10 cellular contexts compared by ENCODE assay signal in the genomic region with DNA sequence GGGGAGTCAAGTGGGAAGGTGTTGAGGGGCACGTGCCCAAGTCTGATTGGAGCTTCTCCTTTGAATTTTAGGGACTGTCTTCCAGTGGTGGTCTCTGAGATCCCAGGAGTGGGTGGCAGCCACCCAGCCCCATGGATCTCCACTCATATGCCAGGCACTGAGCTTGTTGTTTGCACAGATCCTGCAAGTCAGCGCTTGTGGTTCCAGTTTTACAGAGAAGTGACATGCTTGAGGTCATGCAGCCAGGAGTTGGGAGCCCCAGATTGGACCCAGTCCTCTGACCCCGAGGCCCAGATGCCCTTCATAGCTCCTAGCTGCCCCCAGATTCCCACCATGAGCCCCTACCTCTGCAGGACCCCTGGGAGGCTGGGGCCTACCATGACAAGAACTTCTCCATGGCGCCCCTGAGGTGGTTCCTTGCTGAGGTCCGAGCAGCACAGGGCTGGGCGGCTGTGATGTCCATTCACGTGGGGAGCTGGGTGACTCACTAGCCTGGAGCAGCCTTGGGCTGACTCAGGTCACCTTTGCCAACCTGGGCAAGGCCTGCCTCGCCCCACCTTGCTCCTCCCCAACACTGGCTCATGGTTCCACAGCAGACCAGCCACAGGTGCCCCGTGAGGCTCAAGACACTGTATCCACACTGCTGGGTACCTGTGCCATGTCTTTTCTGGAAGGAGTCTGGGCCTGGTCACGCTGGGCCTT. TPM values are rescaled to one million over a fixed set of nuclear protein-coding genes. Genes with fewer than 3 reads are reported as not detected.
A peak's percentile ranks its signal among the peaks of the same experiment; 100 is the strongest.
DNase-seq lines count a peak whose midpoint lies in the region; ATAC-seq, FAIRE-seq and TF ChIP-seq lines count a peak whose summit lies in the region.
"Had no signal": no experiment of that assay in that cellular context is flagged by ENCODE, and none has a peak within 500 bp of the region (broad histone marks: within the 10 kb centered on the region; RNA-seq: fewer than 3 reads in every experiment).

No MANE protein-coding gene starts in this region.

- H2BK12ac ChIP-seq in H1 (ENCODE audit: low read depth, low read length) = no peak overlapping the region

- no peak overlapping the region for H2AFZ ChIP-seq in H1 (ENCODE audit: low read length)

- H4K5ac ChIP-seq in H1 (ENCODE audit: insufficient read length, low read depth, low read length) = no peak overlapping the region

- H3K79me2 ChIP-seq in H1 (ENCODE audit: control insufficient read depth in 1 of 2, insufficient read depth in 2 of 2, low read length in 2 of 2) = no peaks in the 10 kb centered on the region

- CTCF ChIA-PET in H1 (lab: Charles Lee; ENCODE audit: partially characterized antibody) = interaction anchor here (0.6 to 6.1 kb wide), 29 partner anchors 11 to 427 kb away, joined by 3 to 79 read pairs (median 4); no protein-coding TSS in a partner anchor

- H3K14ac ChIP-seq in H1 (ENCODE audit: insufficient read length) = no peak overlapping the region

- H4K91ac ChIP-seq in H1 (replicated peaks; ENCODE audit: insufficient read length, low read length) = no peak overlapping the region

- H3K36me3 ChIP-seq in H1 (ENCODE audit: control insufficient read depth in 2 of 4, insufficient read depth in 4 of 4, low read length in 3 of 4) = no peaks in the 10 kb centered on the region
- H3K36me3 ChIP-seq in mucosa of stomach (ENCODE audit: control insufficient read depth, insufficient read depth, low read length) = no peaks in the 10 kb centered on the region
- no peaks in the 10 kb centered on the region for H3K36me3 ChIP-seq in vagina

- intact Hi-C loops in vagina (cut with DNase I) = no loop called here

- H3K9me3 ChIP-seq in H1 (ENCODE audit: insufficient read depth in 2 of 2, low read depth in 1 of 2, low read length in 1 of 2) (no peaks in the 10 kb centered on the region), mucosa of stomach (ENCODE audit: control insufficient read depth, low read length) (no peaks in the 10 kb centered on the region), vagina (no peaks in the 10 kb centered on the region)

- no peak overlapping the region for H3K23ac ChIP-seq in H1 (ENCODE audit: insufficient read length)

- DNase-seq in M059J (ENCODE audit: low read depth) (peak; percentile 77), H1 (ENCODE audit: low read depth in 1 of 2, low spot score in 2 of 2) (no peak), vagina (ENCODE audit: extremely low spot score in 2 of 2) (no peak), NCI-H2196 treated with DMSO at 0.1 percent for 48 hours (lab: John Stamatoyannopoulos, UW; ENCODE audit: unreplicated experiment) (no peak)
- no peak for DNase-seq in activated naive CD8-positive, alpha-beta T cell treated with anti-CD3 and anti-CD28 coated beads, Interleukin-2, amount 50 U/mL, for 24 hours

- H3K4me3 Mint-ChIP-seq in activated naive CD8-positive, alpha-beta T cell treated with anti-CD3 and anti-CD28 coated beads, Interleukin-2, amount 50 U/mL, for 24 hours = no peak overlapping the region
- H3K4me3 Mint-ChIP-seq: activated CD4-positive, alpha-beta memory T cell treated with anti-CD3 and anti-CD28 coated beads, Interleukin-2, amount 10 ng/mL, durations not matched to agents 7 days and 5 days; activated T-helper 1 cell treated with anti-CD3 and anti-CD28 coated beads, Interleukin-12 subunit alpha, Interleukin-12 subunit beta, Interleukin-2, Interleukin-4 antibody, amounts not matched to agents 30 ng/mL and 10 ng/mL and 1 ng/mL, durations not matched to agents 14 hours and 24 hours and 36 hours; CD8-positive, alpha-beta memory T cell had no signal

- peak overlapping the region; percentile 8 for H4K8ac ChIP-seq in H1 (ENCODE audit: extremely low read depth, insufficient read depth, low read length)

- no peak overlapping the region for H3K4me2 ChIP-seq in H1 (ENCODE audit: insufficient read depth in 1 of 2, low read depth in 2 of 2, low read length in 2 of 2)

- POLR2A ChIA-PET in H1 (lab: Charles Lee; ENCODE audit: partially characterized antibody) = interaction anchor here (0.9 to 1.3 kb wide), 3 partner anchors 19 to 81 kb away, joined by 3 to 4 read pairs (median 4); no protein-coding TSS in a partner anchor

- H2BK5ac ChIP-seq in H1 (ENCODE audit: low read depth, low read length) = no peak overlapping the region

- H3K36me3 Mint-ChIP-seq in activated naive CD8-positive, alpha-beta T cell treated with anti-CD3 and anti-CD28 coated beads, Interleukin-2, amount 50 U/mL, for 24 hours (ENCODE audit: low read depth) = peaks cover 3% of the 10 kb centered on the region

- no peak overlapping the region for H3K27ac Mint-ChIP-seq in activated naive CD8-positive, alpha-beta T cell treated with anti-CD3 and anti-CD28 coated beads, Interleukin-2, amount 50 U/mL, for 24 hours
- H3K27ac Mint-ChIP-seq: activated CD4-positive, alpha-beta memory T cell treated with anti-CD3 and anti-CD28 coated beads, Interleukin-2, amount 10 ng/mL, durations not matched to agents 7 days and 5 days; activated T-helper 1 cell treated with anti-CD3 and anti-CD28 coated beads, Interleukin-12 subunit alpha, Interleukin-12 subunit beta, Interleukin-2, Interleukin-4 antibody, amounts not matched to agents 30 ng/mL and 10 ng/mL and 1 ng/mL, durations not matched to agents 14 hours and 24 hours and 36 hours had no signal

- no peak overlapping the region for H2AK5ac ChIP-seq in H1 (ENCODE audit: low read depth, low read length)

- no peak overlapping the region for H2BK20ac ChIP-seq in H1 (ENCODE audit: low read length)

- peaks cover 7% of the 10 kb centered on the region; the same call in 1 of the 2 replicates for H3K23me2 ChIP-seq in H1 (ENCODE audit: low read depth, low read length)

- H4K20me1 ChIP-seq in H1 (replicated peaks in 1 of 2; ENCODE audit: control insufficient read depth in 1 of 2, insufficient read depth in 2 of 2, low read length in 2 of 2) = peaks cover 12 to 16% of the 10 kb centered on the region in 2 experiments

- H3K9ac ChIP-seq in H1 (replicated peaks in 1 of 4; ENCODE audit: extremely low read depth in 1 of 4, low read depth in 3 of 4, low read length in 3 of 4) (no peak overlapping the region), mucosa of stomach (ENCODE audit: low read length) (peak overlapping the region; percentile 42)

- peaks cover 40% of the 10 kb centered on the region for H3K4me1 Mint-ChIP-seq in activated naive CD8-positive, alpha-beta T cell treated with anti-CD3 and anti-CD28 coated beads, Interleukin-2, amount 50 U/mL, for 24 hours

- peaks cover 2% of the 10 kb centered on the region for H3K27me3 Mint-ChIP-seq in activated naive CD8-positive, alpha-beta T cell treated with anti-CD3 and anti-CD28 coated beads, Interleukin-2, amount 50 U/mL, for 24 hours
- H3K27me3 Mint-ChIP-seq: CD8-positive, alpha-beta memory T cell had no signal

- H3K4me1 ChIP-seq in H1 (replicated peaks in 1 of 4; ENCODE audit: control insufficient read depth in 3 of 4, insufficient read depth in 4 of 4, low read length in 3 of 4) (peaks cover 0 to 14% (median 12%) of the 10 kb centered on the region in 4 experiments; a peak in 6 of 7 replicates), mucosa of stomach (ENCODE audit: control insufficient read depth, insufficient read depth, low read length) (peaks cover 68% of the 10 kb centered on the region), vagina (peaks cover 69% of the 10 kb centered on the region)

- no peaks in the 10 kb centered on the region for H3K9me3 Mint-ChIP-seq in activated naive CD8-positive, alpha-beta T cell treated with anti-CD3 and anti-CD28 coated beads, Interleukin-2, amount 50 U/mL, for 24 hours
- H3K9me3 Mint-ChIP-seq: activated CD4-positive, alpha-beta memory T cell treated with anti-CD3 and anti-CD28 coated beads, Interleukin-2, amount 10 ng/mL, durations not matched to agents 7 days and 5 days; activated T-helper 1 cell treated with anti-CD3 and anti-CD28 coated beads, Interleukin-12 subunit alpha, Interleukin-12 subunit beta, Interleukin-2, Interleukin-4 antibody, amounts not matched to agents 30 ng/mL and 10 ng/mL and 1 ng/mL, durations not matched to agents 14 hours and 24 hours and 36 hours; CD8-positive, alpha-beta memory T cell had no signal

- H3K79me1 ChIP-seq in H1 (ENCODE audit: low read depth, low read length) = no peaks in the 10 kb centered on the region

- H3K27ac ChIP-seq in H1 (ENCODE audit: low read depth, low read length) (no peak overlapping the region), vagina (peak overlapping the region; percentile 28)

- no peak for TF ChIP-seq RAD21 in H1 (IDR thresholded peaks at IDR 0.05 in 1 of 2, conservative IDR thresholded peaks at IDR 0.05 in 1 of 2; ENCODE audit: low read depth in 2 of 2, low read length in 2 of 2)

- ATAC-seq in activated naive CD8-positive, alpha-beta T cell treated with anti-CD3 and anti-CD28 coated beads, Interleukin-2, amount 50 U/mL, for 24 hours = no peak
- ATAC-seq in GM19395 (IDR thresholded peaks at IDR 0.05; ENCODE audit: unreplicated experiment) = no peak

- no peak for TF ChIP-seq POLR2A in H1 (IDR thresholded peaks at IDR 0.05; ENCODE audit: control extremely low read depth in 1 of 2, low read depth in 2 of 2, low read length in 2 of 2)
- TF ChIP-seq POLR2A in vagina (IDR thresholded peaks at IDR 0.05) = no peak

- H3K18ac ChIP-seq in H1 (ENCODE audit: extremely low read depth, low read length) = no peak overlapping the region

- no peak for TF ChIP-seq CTCF in H1 (IDR thresholded peaks at IDR 0.05; ENCODE audit: control extremely low read depth in 1 of 3, insufficient read depth in 1 of 3, low read depth in 1 of 3, low read length in 3 of 3)
- TF ChIP-seq CTCF in vagina (IDR thresholded peaks at IDR 0.05) = no peak

- no peak for TF ChIP-seq EP300 in H1 (IDR thresholded peaks at IDR 0.05; ENCODE audit: borderline replicate concordance in 1 of 2, low read depth in 2 of 2, low read length in 2 of 2)

- H3K56ac ChIP-seq in H1 (replicated peaks; ENCODE audit: insufficient read length, low read depth, low read length) = no peak overlapping the region

- H3K4ac ChIP-seq in H1 (replicated peaks; ENCODE audit: insufficient read length, low read depth, low read length) = no peak overlapping the region

- no peak for FAIRE-seq in H1 (lab: Jason Lieb, UNC)

- H3K4me3 ChIP-seq in H1 (ENCODE audit: extremely low read depth in 1 of 4, insufficient read depth in 2 of 4, low read depth in 3 of 4, low read length in 4 of 4) (no peak overlapping the region), mucosa of stomach (ENCODE audit: low read length) (no peak overlapping the region), vagina (no peak overlapping the region)

- WGBS in H1 (ENCODE audit: extremely low coverage in 1 of 2, insufficient coverage in 1 of 2, insufficient read length in 1 of 2, insufficient replicate concordance in 2 of 2, low coverage in 1 of 2, low lambda C conversion rate in 2 of 2, missing lambda C conversion rate in 1 of 2), 2 experiments = 83% methylated on average over 10 of the region's 10 CpGs; no CpG with 5 or more reads in 1 of the 2 experiments

- H3K27me3 ChIP-seq in H1 (replicated peaks in 1 of 4; ENCODE audit: control insufficient read depth in 3 of 4, extremely low read depth in 1 of 4, insufficient read depth in 3 of 4, low read length in 3 of 4) (peaks cover 42 to 58% (median 55%) of the 10 kb centered on the region in 4 experiments), mucosa of stomach (ENCODE audit: control insufficient read depth, insufficient read depth, low read length) (no peaks in the 10 kb centered on the region), vagina (no peaks in the 10 kb centered on the region)

- H2BK15ac ChIP-seq in H1 (ENCODE audit: low read length) = no peak overlapping the region

- no peak overlapping the region for H2BK120ac ChIP-seq in H1 (replicated peaks; ENCODE audit: low read depth, low read length)

RNA-seq across cellular contexts. Expression of gene RAI1, which starts 47.4 kb away (rescaled TPM):
- total RNA-seq in M059J (2014; rRNA removed; shearing (Covaris generic)) = 3.9 and 13.1 TPM in 2 replicates
- total RNA-seq in H1 (2021; fragmentation: NEBNext Ultra II Directional; extraction: Animal tissue kit (Norgen Biotek cat#: 25700)) = 0.80 and 1.2 TPM in 2 replicates
- 0.39 and 0.57 TPM in 2 replicates for polyA plus RNA-seq in H1 (2011; rRNA removed)
- polyA plus RNA-seq in H1 (2011; cell fraction: cytosol; rRNA removed) = 0.45 TPM
- polyA plus RNA-seq in H1 (2011; cell fraction: nucleus; rRNA removed) = 1.5 TPM
- 0.89 to 1.6 TPM (median 1.1 TPM) in 4 replicates for polyA plus RNA-seq in H1 (2012, experiment 1 of 2)
- 0.58 TPM for polyA plus RNA-seq in H1 (2012, experiment 2 of 2)
- polyA plus RNA-seq in H1 (2013, experiment 1 of 2) = 0.71 TPM
- polyA plus RNA-seq in H1 (2013, experiment 2 of 2) = 0.57 TPM
- 0.13 and 0.22 TPM in 2 replicates for polyA minus RNA-seq in H1 (2011; rRNA and poly(A)+ RNA removed)
- 0.73 TPM for polyA minus RNA-seq in H1 (2011; cell fraction: cytosol; rRNA and poly(A)+ RNA removed)
- polyA minus RNA-seq in H1 (2011; cell fraction: nucleus; rRNA and poly(A)+ RNA removed) = 1.4 TPM
- total RNA-seq in vagina = 29.2 TPM
